Comparison of ENCODE assay signal across 1 cellular context in genomic region chr17:40538936-40539705, GRCh38.
TF ChIP-seq lines count a peak whose summit lies in the region.

No MANE protein-coding gene starts in this region.

TF ChIP-seq in HEK293, 187 proteins besides CTCF, POLR2A, EP300 and RAD21:
- TF ChIP-seq ZBTB11 (tag by site-specific recombination; conservative IDR thresholded peaks at IDR 0.05; ENCODE audit: low read depth) (no peak), ZNF366 (tag by site-specific recombination; conservative IDR thresholded peaks at IDR 0.05) (peak; percentile 99), ZXDB (tag by site-specific recombination; IDR thresholded peaks at IDR 0.05) (no peak), ZNF658 (tag by site-specific recombination; IDR thresholded peaks at IDR 0.05) (no peak)
TF ChIP-seq in HEK293: peak in this region for 1.
